ENCODE assay signal across 10 cellular contexts in the genomic region with DNA sequence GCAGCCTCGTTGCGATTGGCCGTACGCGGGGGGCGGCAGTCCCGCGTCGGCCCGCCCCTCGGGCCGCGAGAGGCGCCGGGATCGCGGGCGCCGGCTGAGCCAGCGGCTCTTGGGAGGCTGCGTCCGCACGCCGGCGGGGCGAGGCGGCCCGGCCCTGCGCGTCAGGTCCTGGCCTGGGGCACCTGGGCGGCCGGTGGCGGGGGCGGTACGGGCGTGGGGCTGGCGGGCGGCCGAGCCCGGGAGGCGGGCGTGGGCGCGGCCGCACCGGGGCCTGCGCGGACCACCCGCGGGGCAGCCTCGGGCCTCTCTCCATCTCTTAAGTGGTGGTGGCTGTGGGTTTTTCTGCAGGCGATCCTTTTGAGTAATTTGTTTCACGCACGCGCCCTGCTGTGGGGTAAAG. TPM values are rescaled to one million over a fixed set of nuclear protein-coding genes. Genes with fewer than 3 reads are reported as not detected.
DNase-seq lines count a peak whose midpoint lies in the region; ATAC-seq and TF ChIP-seq lines count a peak whose summit lies in the region.
"Not testable (repeated sequence)": the region's sequence is repeated elsewhere in the genome, so short reads cannot be mapped to it uniquely, and the experiment has no call there.
"Had no signal": no experiment of that assay in that cellular context is flagged by ENCODE, and none has a peak within 500 bp of the region (broad histone marks: within the 10 kb centered on the region; RNA-seq: fewer than 3 reads in every experiment).

No MANE protein-coding gene starts in this region.

- H3K4me1 ChIP-seq in DOHH2 (ENCODE audit: control insufficient read depth, low read length) (peaks cover 14% of the 10 kb centered on the region), thoracic aorta (ENCODE audit: control insufficient read depth in 1 of 2, low read depth in 2 of 2) (peaks cover 0 to 19% of the 10 kb centered on the region in 2 donors)
- not testable (repeated sequence) for H3K4me1 ChIP-seq in ectodermal cell (ENCODE audit: control insufficient read depth, insufficient read depth, low read length); iPS-18a (ENCODE audit: control insufficient read depth, low read depth, low read length); osteoblast (ENCODE audit: insufficient read depth, low read length)

- H3K9me3 ChIP-seq in DOHH2 (ENCODE audit: control insufficient read depth, insufficient read depth, low read length); ectodermal cell (ENCODE audit: control insufficient read depth, low read length); iPS-18a (ENCODE audit: control insufficient read depth, low read depth, low read length); osteoblast (ENCODE audit: low read depth, low read length); thoracic aorta: not testable (repeated sequence)

- not testable (repeated sequence) for H3K9me2 ChIP-seq in DOHH2 (replicated peaks; ENCODE audit: control insufficient read depth, low read length)

- TF ChIP-seq CTCF in DOHH2 (IDR thresholded peaks at IDR 0.05; ENCODE audit: low read depth, low read length, poor library complexity, severe bottlenecking); HFF-Myc (IDR thresholded peaks at IDR 0.05; ENCODE audit: low read depth, low read length, missing control alignments); osteoblast (IDR thresholded peaks at IDR 0.05; ENCODE audit: extremely low read depth, low read depth, low read length); thoracic aorta (IDR thresholded peaks at IDR 0.05): not testable (repeated sequence)

- H3K36me3 ChIP-seq in DOHH2 (ENCODE audit: control insufficient read depth, low read length), result peaks cover 18% of the 10 kb centered on the region
- not testable (repeated sequence) for H3K36me3 ChIP-seq in ectodermal cell (ENCODE audit: control insufficient read depth, insufficient read depth, low read length); iPS-18a (ENCODE audit: control insufficient read depth, low read depth, low read length); osteoblast (ENCODE audit: insufficient read depth, low read length); thoracic aorta

- H3K27ac Mint-ChIP-seq in activated T-helper 2 cell treated with anti-CD3 and anti-CD28 coated beads, Interferon-gamma antibody, Interleukin-2, Interleukin-4, amounts not matched to agents 10 μg/mL and 5 μg/mL and 100 μg/mL, durations not matched to agents 14 hours and 24 hours and 36 hours, result peak overlapping the region; percentile 89

- DNase-seq in HFF-Myc (ENCODE audit: extremely low read depth, low read depth); thoracic aorta (ENCODE audit: low spot score): not testable (repeated sequence)
- peak; percentile 38 for DNase-seq in activated T-helper 2 cell treated with anti-CD3 and anti-CD28 coated beads, Interferon-gamma antibody, Interleukin-2, Interleukin-4, amounts not matched to agents 10 μg/mL and 5 μg/mL and 100 μg/mL, durations not matched to agents 14 hours and 24 hours and 36 hours (ENCODE audit: low spot score)
- peak; percentile 78 for DNase-seq in osteoblast (ENCODE audit: insufficient read length, low spot score, missing footprints)

- not testable (repeated sequence) for H3K27ac ChIP-seq in DOHH2 (ENCODE audit: low read depth, low read length); ectodermal cell (ENCODE audit: insufficient read depth, low read depth, low read length, poor library complexity, severe bottlenecking); iPS-18a (ENCODE audit: low read length); osteoblast (ENCODE audit: low read depth, low read length); thoracic aorta

- not testable (repeated sequence) for H3K9ac ChIP-seq in iPS-18a (ENCODE audit: low read length)

- H3K79me2 ChIP-seq in DOHH2 (ENCODE audit: control insufficient read depth, low read length) (peaks cover 40% of the 10 kb centered on the region), osteoblast (ENCODE audit: insufficient read depth, low read length) (peaks cover 29% of the 10 kb centered on the region)

- intact Hi-C loops in activated T-helper 2 cell treated with anti-CD3 and anti-CD28 coated beads, Interferon-gamma antibody, Interleukin-2, Interleukin-4, amounts not matched to agents 10 μg/mL and 5 μg/mL and 100 μg/mL, durations not matched to agents 14 hours and 24 hours and 36 hours (cut with micrococcal nuclease), result not testable (repeated sequence)

- H3K4me2 ChIP-seq in DOHH2 (ENCODE audit: low read length), result peak overlapping the region; percentile 72; the same call in 1 of the 2 replicates
- H3K4me2 ChIP-seq in osteoblast (ENCODE audit: insufficient read depth, low read length), result not testable (repeated sequence)

- H3K4me3 ChIP-seq in DOHH2 (ENCODE audit: low read length) (peak overlapping the region; percentile 80), HFF-Myc (replicated peaks; ENCODE audit: low read depth, low read length) (peak overlapping the region; percentile 45), ectodermal cell (ENCODE audit: insufficient read depth, low read depth, low read length) (peak overlapping the region; percentile 21), iPS-18a (ENCODE audit: low read length) (peak overlapping the region; percentile 33), osteoblast (ENCODE audit: insufficient read depth, low read length) (peak overlapping the region; percentile 67), thoracic aorta (peak overlapping the region; percentile 71)

- ATAC-seq in thoracic aorta (ENCODE audit: insufficient number of reproducible peaks, low FRiP score, low read depth), result not testable (repeated sequence)

- H3K27me3 Mint-ChIP-seq in activated T-helper 2 cell treated with anti-CD3 and anti-CD28 coated beads, Interferon-gamma antibody, Interleukin-2, Interleukin-4, amounts not matched to agents 10 μg/mL and 5 μg/mL and 100 μg/mL, durations not matched to agents 14 hours and 24 hours and 36 hours (ENCODE audit: low read depth), result not testable (repeated sequence)

- H3K4me3 Mint-ChIP-seq in activated T-helper 2 cell treated with anti-CD3 and anti-CD28 coated beads, Interferon-gamma antibody, Interleukin-2, Interleukin-4, amounts not matched to agents 10 μg/mL and 5 μg/mL and 100 μg/mL, durations not matched to agents 14 hours and 24 hours and 36 hours (ENCODE audit: low read depth), result peak overlapping the region; percentile 94

- peaks cover 16% of the 10 kb centered on the region for H3K36me3 Mint-ChIP-seq in activated T-helper 2 cell treated with anti-CD3 and anti-CD28 coated beads, Interferon-gamma antibody, Interleukin-2, Interleukin-4, amounts not matched to agents 10 μg/mL and 5 μg/mL and 100 μg/mL, durations not matched to agents 14 hours and 24 hours and 36 hours (ENCODE audit: low read depth)

- H3K9me3 Mint-ChIP-seq in activated T-helper 2 cell treated with anti-CD3 and anti-CD28 coated beads, Interferon-gamma antibody, Interleukin-2, Interleukin-4, amounts not matched to agents 10 μg/mL and 5 μg/mL and 100 μg/mL, durations not matched to agents 14 hours and 24 hours and 36 hours, result not testable (repeated sequence)

- H3K27me3 ChIP-seq in DOHH2 (ENCODE audit: control insufficient read depth, low read length); ectodermal cell (ENCODE audit: control insufficient read depth, insufficient read depth, low read length, poor library complexity, severe bottlenecking); iPS-18a (ENCODE audit: control insufficient read depth, insufficient read depth, low read length); osteoblast (ENCODE audit: insufficient read depth, low read length); thoracic aorta (replicated peaks; ENCODE audit: insufficient read depth): not testable (repeated sequence)

- H3K4me1 Mint-ChIP-seq in activated T-helper 2 cell treated with anti-CD3 and anti-CD28 coated beads, Interferon-gamma antibody, Interleukin-2, Interleukin-4, amounts not matched to agents 10 μg/mL and 5 μg/mL and 100 μg/mL, durations not matched to agents 14 hours and 24 hours and 36 hours (ENCODE audit: low read depth), result peaks cover 23% of the 10 kb centered on the region

- H4K20me1 ChIP-seq in DOHH2 (ENCODE audit: control insufficient read depth, insufficient read depth, low read depth, low read length); osteoblast (ENCODE audit: insufficient read depth, low read length): not testable (repeated sequence)

- not testable (repeated sequence) for H2AFZ ChIP-seq in osteoblast (ENCODE audit: low read length)

- not testable (repeated sequence) for H3F3A ChIP-seq in DOHH2 (ENCODE audit: control insufficient read depth, insufficient read depth)

- WGBS in ectodermal cell, 2 experiments, result 24 to 26% methylated on average over 38 to 39 of the region's 55 CpGs

- TF ChIP-seq POLR2A in Raji (IDR thresholded peaks at IDR 0.05; ENCODE audit: insufficient read depth, low read depth, low read length), result 0 out of 2 replicates have a peak, but pooled peaks have one; percentile 27

RNA-seq across cellular contexts. Expression of a gene that starts 30.3 kb away (rescaled TPM):
- not detected in 2 replicates for total RNA-seq in activated T-helper 2 cell treated with anti-CD3 and anti-CD28 coated beads, Interferon-gamma antibody, Interleukin-2, Interleukin-4, amounts not matched to agents 10 μg/mL and 5 μg/mL and 100 μg/mL, durations not matched to agents 14 hours and 24 hours and 36 hours
- polyA plus RNA-seq in ectodermal cell (2013, experiment 1 of 4), result not detected
- polyA plus RNA-seq in ectodermal cell (2013, experiment 2 of 4), result not detected
- not detected for polyA plus RNA-seq in ectodermal cell (2013, experiment 3 of 4)
- polyA plus RNA-seq in ectodermal cell (2013, experiment 4 of 4), result not detected
- total RNA-seq in osteoblast (not detected in 2 replicates), thoracic aorta (not detected)
- total RNA-seq: subcutaneous adipose tissue had no signal
- polyA plus RNA-seq: adipose tissue had no signal

RNA-seq across cellular contexts. Expression of a gene that starts 50.9 kb away (rescaled TPM):
- total RNA-seq in activated T-helper 2 cell treated with anti-CD3 and anti-CD28 coated beads, Interferon-gamma antibody, Interleukin-2, Interleukin-4, amounts not matched to agents 10 μg/mL and 5 μg/mL and 100 μg/mL, durations not matched to agents 14 hours and 24 hours and 36 hours, result 0.16 and 0.39 TPM in 2 replicates
- not detected for polyA plus RNA-seq in ectodermal cell (2013, experiment 1 of 4)
- 0.04 TPM for polyA plus RNA-seq in ectodermal cell (2013, experiment 2 of 4)
- not detected for polyA plus RNA-seq in ectodermal cell (2013, experiment 3 of 4)
- not detected for polyA plus RNA-seq in ectodermal cell (2013, experiment 4 of 4)
- under 0.01 TPM in 2 replicates for total RNA-seq in osteoblast
- under 1 TPM; 0.14 to 0.42 TPM for total RNA-seq in thoracic aorta

Comparison
In these comparisons a context has a peak if more than half of its experiments do, and no peak if none do; other contexts are left out.
1. H3K4me3 ChIP-seq: peak in every context shown above with its lines; median percentile 80 in DOHH2; 71 in thoracic aorta; 67 in osteoblast; 45 in HFF-Myc; 33 in iPS-18a; 21 in ectodermal cell.